In the genomic region with DNA sequence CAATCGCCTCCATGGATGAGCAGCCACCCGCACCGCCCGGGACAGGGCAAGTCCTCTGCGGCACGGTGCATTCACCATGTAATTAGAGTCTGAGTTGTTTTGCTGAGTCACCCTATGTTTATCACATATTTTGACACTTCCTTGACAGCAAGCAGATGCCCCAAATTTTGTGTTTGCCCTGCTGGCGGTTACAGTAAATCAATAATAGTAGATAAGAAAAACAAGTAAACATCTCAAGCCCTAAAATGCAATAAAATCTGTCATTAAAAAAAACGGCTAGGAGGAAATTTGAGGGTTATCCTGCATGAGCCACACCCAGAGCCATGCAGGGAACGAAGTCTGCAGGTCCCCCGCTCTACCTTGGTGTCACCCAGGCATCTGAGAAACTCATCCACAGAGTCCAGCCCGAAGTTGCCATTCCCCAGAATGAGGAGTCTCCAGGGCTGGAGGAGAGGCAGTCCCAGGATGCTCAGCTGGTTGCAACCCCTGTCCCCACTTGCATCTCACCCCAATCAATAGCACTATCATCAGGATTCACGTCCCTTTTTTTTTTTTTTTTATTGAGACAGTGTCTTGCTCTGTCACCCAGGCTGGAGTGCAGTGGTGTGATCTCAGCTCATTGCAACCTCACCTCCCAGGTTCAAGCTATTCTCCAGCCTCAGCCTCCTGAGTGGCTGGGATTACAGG, we compare ENCODE assay signal across 1 cellular context.
TF ChIP-seq lines count a peak whose summit lies in the region.

No MANE protein-coding gene starts in this region.

TF ChIP-seq in HEK293, 187 proteins besides CTCF, POLR2A, EP300 and RAD21 (continued from another document):
- peak; percentile 24; the same call in 1 of the 2 replicates for TF ChIP-seq ZNF518A (tag by site-specific recombination; conservative IDR thresholded peaks at IDR 0.05; ENCODE audit: low read depth)
- TF ChIP-seq, protein P1, sequence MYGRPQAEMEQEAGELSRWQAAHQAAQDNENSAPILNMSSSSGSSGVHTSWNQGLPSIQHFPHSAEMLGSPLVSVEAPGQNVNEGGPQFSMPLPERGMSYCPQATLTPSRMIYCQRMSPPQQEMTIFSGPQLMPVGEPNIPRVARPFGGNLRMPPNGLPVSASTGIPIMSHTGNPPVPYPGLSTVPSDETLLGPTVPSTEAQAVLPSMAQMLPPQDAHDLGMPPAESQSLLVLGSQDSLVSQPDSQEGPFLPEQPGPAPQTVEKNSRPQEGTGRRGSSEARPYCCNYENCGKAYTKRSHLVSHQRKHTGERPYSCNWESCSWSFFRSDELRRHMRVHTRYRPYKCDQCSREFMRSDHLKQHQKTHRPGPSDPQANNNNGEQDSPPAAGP (tag by site-specific recombination; IDR thresholded peaks at IDR 0.05), result peak; percentile 82
- peak; percentile 89 for TF ChIP-seq FEZF1 (tag by site-specific recombination; IDR thresholded peaks at IDR 0.05)
- TF ChIP-seq ZNF768 (tag by site-specific recombination; IDR thresholded peaks at IDR 0.05), result no peak
- no peak for TF ChIP-seq ZNF621 (tag by site-specific recombination; IDR thresholded peaks at IDR 0.05)
- 0 out of 2 replicates have a peak, but pooled peaks have one; percentile 58 for TF ChIP-seq YY2 (tag by site-specific recombination; IDR thresholded peaks at IDR 0.05)
- peak; percentile 77 for TF ChIP-seq ZBTB21 (tag by site-specific recombination; IDR thresholded peaks at IDR 0.05)
- TF ChIP-seq, protein P2, sequence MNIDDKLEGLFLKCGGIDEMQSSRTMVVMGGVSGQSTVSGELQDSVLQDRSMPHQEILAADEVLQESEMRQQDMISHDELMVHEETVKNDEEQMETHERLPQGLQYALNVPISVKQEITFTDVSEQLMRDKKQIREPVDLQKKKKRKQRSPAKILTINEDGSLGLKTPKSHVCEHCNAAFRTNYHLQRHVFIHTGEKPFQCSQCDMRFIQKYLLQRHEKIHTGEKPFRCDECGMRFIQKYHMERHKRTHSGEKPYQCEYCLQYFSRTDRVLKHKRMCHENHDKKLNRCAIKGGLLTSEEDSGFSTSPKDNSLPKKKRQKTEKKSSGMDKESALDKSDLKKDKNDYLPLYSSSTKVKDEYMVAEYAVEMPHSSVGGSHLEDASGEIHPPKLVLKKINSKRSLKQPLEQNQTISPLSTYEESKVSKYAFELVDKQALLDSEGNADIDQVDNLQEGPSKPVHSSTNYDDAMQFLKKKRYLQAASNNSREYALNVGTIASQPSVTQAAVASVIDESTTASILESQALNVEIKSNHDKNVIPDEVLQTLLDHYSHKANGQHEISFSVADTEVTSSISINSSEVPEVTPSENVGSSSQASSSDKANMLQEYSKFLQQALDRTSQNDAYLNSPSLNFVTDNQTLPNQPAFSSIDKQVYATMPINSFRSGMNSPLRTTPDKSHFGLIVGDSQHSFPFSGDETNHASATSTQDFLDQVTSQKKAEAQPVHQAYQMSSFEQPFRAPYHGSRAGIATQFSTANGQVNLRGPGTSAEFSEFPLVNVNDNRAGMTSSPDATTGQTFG (tag by site-specific recombination; IDR thresholded peaks at IDR 0.05; ENCODE audit: borderline replicate concordance), result 0 out of 2 replicates have a peak, but pooled peaks have one; percentile 63
- TF ChIP-seq ZSCAN16 (tag by site-specific recombination; IDR thresholded peaks at IDR 0.05), result no peak
- no peak for TF ChIP-seq ZFP3 (tag by site-specific recombination; IDR thresholded peaks at IDR 0.05; ENCODE audit: low read depth)
- 0 out of 2 replicates have a peak, but pooled peaks have one; percentile 59 for TF ChIP-seq ZNF639 (tag by site-specific recombination; IDR thresholded peaks at IDR 0.05)
- peak; percentile 38; the same call in 1 of the 2 replicates for TF ChIP-seq GLIS1 (tag by site-specific recombination; IDR thresholded peaks at IDR 0.05)
- no peak for TF ChIP-seq OVOL3 (tag by site-specific recombination; IDR thresholded peaks at IDR 0.05)
- no peak for TF ChIP-seq ZNF341 (tag by site-specific recombination; IDR thresholded peaks at IDR 0.05; ENCODE audit: low read depth)
- TF ChIP-seq ZNF155 (tag by site-specific recombination; IDR thresholded peaks at IDR 0.05), result no peak
- TF ChIP-seq ZNF16 (tag by site-specific recombination; IDR thresholded peaks at IDR 0.05; ENCODE audit: low read depth), result no peak
- no peak for TF ChIP-seq ZNF274 (IDR thresholded peaks at IDR 0.05; ENCODE audit: low read length)
- no peak for TF ChIP-seq ZNF274 (tag by site-specific recombination; IDR thresholded peaks at IDR 0.05; ENCODE audit: borderline replicate concordance)
- TF ChIP-seq PATZ1 (tag by site-specific recombination; IDR thresholded peaks at IDR 0.05), result 0 out of 2 replicates have a peak, but pooled peaks have one; percentile 38
- peak; percentile 47; the same call in 1 of the 2 replicates for TF ChIP-seq ZSCAN23 (tag by site-specific recombination; IDR thresholded peaks at IDR 0.05)
- TF ChIP-seq, protein P3, sequence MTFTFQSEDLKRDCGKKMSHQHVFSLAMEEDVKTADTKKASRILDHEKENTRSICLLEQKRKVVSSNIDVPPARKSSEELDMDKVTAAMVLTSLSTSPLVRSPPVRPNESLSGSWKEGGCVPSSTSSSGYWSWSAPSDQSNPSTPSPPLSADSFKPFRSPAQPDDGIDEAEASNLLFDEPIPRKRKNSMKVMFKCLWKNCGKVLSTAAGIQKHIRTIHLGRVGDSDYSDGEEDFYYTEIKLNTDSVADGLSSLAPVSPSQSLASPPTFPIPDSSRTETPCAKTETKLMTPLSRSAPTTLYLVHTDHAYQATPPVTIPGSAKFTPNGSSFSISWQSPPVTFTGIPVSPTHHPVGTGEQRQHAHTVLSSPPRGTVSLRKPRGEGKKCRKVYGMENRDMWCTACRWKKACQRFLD (tag by site-specific recombination; IDR thresholded peaks at IDR 0.05), result no peak
- TF ChIP-seq SP3 (tag by site-specific recombination; IDR thresholded peaks at IDR 0.05), result no peak; the same call in 1 of the 2 replicates
- no peak for TF ChIP-seq AEBP2 (tag by site-specific recombination; IDR thresholded peaks at IDR 0.05; ENCODE audit: borderline replicate concordance)
- no peak for TF ChIP-seq ZNF76 (tag by site-specific recombination; IDR thresholded peaks at IDR 0.05; ENCODE audit: borderline replicate concordance, low read depth)
- peak; percentile 55; the same call in 1 of the 2 replicates for TF ChIP-seq ZNF335 (tag by site-specific recombination; conservative IDR thresholded peaks at IDR 0.05)
- peak; percentile 89 for TF ChIP-seq PRDM6 (tag by site-specific recombination; IDR thresholded peaks at IDR 0.05)
- 0 out of 2 replicates have a peak, but pooled peaks have one; percentile 35 for TF ChIP-seq ZNF248 (tag by site-specific recombination; IDR thresholded peaks at IDR 0.05)
- TF ChIP-seq ZNF174 (tag by site-specific recombination; IDR thresholded peaks at IDR 0.05), result no peak
- 0 out of 2 replicates have a peak, but pooled peaks have one; percentile 21 for TF ChIP-seq GLIS2 (tag by site-specific recombination; IDR thresholded peaks at IDR 0.05)
TF ChIP-seq in HEK293: peak in this region for 57.
